In the genomic region with DNA sequence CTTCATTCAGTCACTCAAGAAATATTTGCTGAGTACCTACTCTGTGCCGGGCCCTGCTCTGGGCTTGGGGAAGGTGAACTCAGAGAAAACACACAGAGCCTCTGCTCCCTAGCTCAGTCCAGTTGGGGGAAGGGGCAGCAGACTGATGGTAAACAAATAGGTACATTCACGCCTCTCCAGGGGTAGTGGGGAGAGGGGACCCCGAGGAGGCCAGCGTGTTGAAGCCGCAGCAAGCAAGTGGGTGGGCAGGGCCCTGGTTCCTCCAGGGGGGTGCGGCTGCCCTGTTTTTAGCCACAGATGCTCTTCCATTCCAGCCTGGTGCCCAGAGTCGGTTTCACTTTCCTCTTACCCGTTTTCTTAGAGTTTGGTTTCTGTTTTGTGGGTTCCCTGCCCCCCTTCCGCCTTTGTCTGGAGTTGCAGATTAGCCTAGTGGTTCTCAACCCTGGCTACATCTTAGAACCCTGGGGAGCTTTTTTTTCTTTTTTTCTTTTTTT, we compare ENCODE assay signal across 7 cellular contexts. TPM values are rescaled to one million over a fixed set of nuclear protein-coding genes. Genes with fewer than 3 reads are reported as not detected.
A peak's percentile ranks its signal among the peaks of the same experiment; 100 is the strongest.
DNase-seq lines count a peak whose midpoint lies in the region; ATAC-seq lines count a peak whose summit lies in the region.

No MANE protein-coding gene starts in this region.

- H3K4me3 Mint-ChIP-seq in stimulated activated memory B cell treated with anti-CD40 and anti-IgM and Interleukin-4, amounts not matched to agents 10 μg/mL and 1 μg/mL and 100 μg/mL, for 72 hours = peak overlapping the region; percentile 76

- ATAC-seq in GM19467 (IDR thresholded peaks at IDR 0.05; ENCODE audit: unreplicated experiment) (peak; percentile 61), left lobe of liver (peak; percentile 36)
- peak; percentile 92 for ATAC-seq in stimulated activated memory B cell treated with anti-CD40 and anti-IgM and Interleukin-4, amounts not matched to agents 10 μg/mL and 1 μg/mL and 100 μg/mL, for 72 hours

- no peaks in the 10 kb centered on the region for H3K27me3 Mint-ChIP-seq in stimulated activated memory B cell treated with anti-CD40 and anti-IgM and Interleukin-4, amounts not matched to agents 10 μg/mL and 1 μg/mL and 100 μg/mL, for 72 hours

- H3K9me3 Mint-ChIP-seq in stimulated activated memory B cell treated with anti-CD40 and anti-IgM and Interleukin-4, amounts not matched to agents 10 μg/mL and 1 μg/mL and 100 μg/mL, for 72 hours = no peaks in the 10 kb centered on the region

- DNase-seq in M059J (ENCODE audit: low read depth) (peak; percentile 62), left lobe of liver (ENCODE audit: low spot score) (no peak), NCI-H2171 treated with DMSO at 0.1 percent for 48 hours (lab: John Stamatoyannopoulos, UW) (no peak), NCI-H82 treated with DMSO at 0.1 percent for 48 hours (lab: John Stamatoyannopoulos, UW; ENCODE audit: unreplicated experiment) (no peak)
- DNase-seq in activated CD8-positive, alpha-beta memory T cell treated with anti-CD3 and anti-CD28 coated beads, Interleukin-2, amount 50 U/mL, for 24 hours (ENCODE audit: extremely low read depth) = peak; percentile 47

- peaks cover 13% of the 10 kb centered on the region for H3K36me3 Mint-ChIP-seq in stimulated activated memory B cell treated with anti-CD40 and anti-IgM and Interleukin-4, amounts not matched to agents 10 μg/mL and 1 μg/mL and 100 μg/mL, for 72 hours

- peak overlapping the region; percentile 96 for H3K27ac Mint-ChIP-seq in stimulated activated memory B cell treated with anti-CD40 and anti-IgM and Interleukin-4, amounts not matched to agents 10 μg/mL and 1 μg/mL and 100 μg/mL, for 72 hours

- H3K4me1 Mint-ChIP-seq in stimulated activated memory B cell treated with anti-CD40 and anti-IgM and Interleukin-4, amounts not matched to agents 10 μg/mL and 1 μg/mL and 100 μg/mL, for 72 hours = peaks cover 25% of the 10 kb centered on the region

RNA-seq across cellular contexts. Expression of gene DRAP1, which starts 8.7 kb away (rescaled TPM):
- total RNA-seq in M059J (2014; rRNA removed; shearing (Covaris generic)) = 456 and 489 TPM in 2 replicates
- total RNA-seq in left lobe of liver = 31.0 TPM

RNA-seq across cellular contexts. Expression of gene C11orf68, which starts 9.1 kb away (rescaled TPM):
- total RNA-seq in M059J (2014; rRNA removed; shearing (Covaris generic)) = 39.1 and 47.9 TPM in 2 replicates
- total RNA-seq in left lobe of liver = 13.6 TPM

RNA-seq across cellular contexts. Expression of gene TSGA10IP, which starts 17.3 kb away (rescaled TPM):
- total RNA-seq in M059J (2014; rRNA removed; shearing (Covaris generic)) = not detected in 2 replicates
- total RNA-seq in left lobe of liver = not detected

RNA-seq across cellular contexts. Expression of gene FOSL1, which starts 27.8 kb away (rescaled TPM):
- 253 and 286 TPM in 2 replicates for total RNA-seq in M059J (2014; rRNA removed; shearing (Covaris generic))
- total RNA-seq in left lobe of liver = 0.53 TPM

RNA-seq across cellular contexts. Expression of gene SART1, which starts 33.6 kb away (rescaled TPM):
- total RNA-seq in M059J (2014; rRNA removed; shearing (Covaris generic)) = 60.3 and 102 TPM in 2 replicates
- total RNA-seq in left lobe of liver = 14.6 TPM

Comparison
In these comparisons a context has a peak if more than half of its experiments do, and no peak if none do; other contexts are left out.
1. ATAC-seq: peak in every context shown above with its lines; median percentile 92 in stimulated activated memory B cell treated with anti-CD40 and anti-IgM and Interleukin-4, amounts not matched to agents 10 μg/mL and 1 μg/mL and 100 μg/mL, for 72 hours; 61 in GM19467; 36 in left lobe of liver.
2. DNase-seq: peak in M059J (single experiment) and activated CD8-positive, alpha-beta memory T cell treated with anti-CD3 and anti-CD28 coated beads, Interleukin-2, amount 50 U/mL, for 24 hours (single experiment); none in left lobe of liver (single experiment), NCI-H2171 treated with DMSO at 0.1 percent for 48 hours (single experiment) and NCI-H82 treated with DMSO at 0.1 percent for 48 hours (single experiment).
3. RNA of gene DRAP1, which starts 8.7 kb away (total RNA-seq): 456 to 489 TPM in M059J; 31.0 TPM in left lobe of liver (single experiment); every median in the first group is over 10 times any median in the second.